Comparison of ENCODE assay signal across 1 cellular context in the genomic region with DNA sequence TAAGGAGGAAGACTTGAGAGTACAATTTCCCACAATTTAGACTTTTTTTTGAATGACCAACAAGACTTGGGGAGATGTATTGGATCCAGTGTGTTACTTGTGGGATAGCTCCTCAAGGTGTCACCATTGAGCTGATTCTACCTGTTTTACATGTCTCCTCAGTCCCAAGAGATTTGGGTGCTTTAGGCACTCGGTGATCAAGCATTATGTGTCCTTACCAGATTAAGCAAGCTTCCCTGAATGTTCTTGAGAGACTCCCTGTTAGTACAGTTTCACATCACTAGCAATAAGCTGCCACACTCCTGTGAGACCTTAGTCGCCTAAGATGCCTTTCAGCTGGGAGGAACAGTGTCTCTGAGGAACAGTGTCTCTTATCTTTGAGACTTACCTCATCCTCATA.
TF ChIP-seq lines count a peak whose summit lies in the region.

No MANE protein-coding gene starts in this region.

TF ChIP-seq in GM23338, 12 proteins besides CTCF, POLR2A, EP300 and RAD21 (continued from another document):
- TF ChIP-seq, protein P1, sequence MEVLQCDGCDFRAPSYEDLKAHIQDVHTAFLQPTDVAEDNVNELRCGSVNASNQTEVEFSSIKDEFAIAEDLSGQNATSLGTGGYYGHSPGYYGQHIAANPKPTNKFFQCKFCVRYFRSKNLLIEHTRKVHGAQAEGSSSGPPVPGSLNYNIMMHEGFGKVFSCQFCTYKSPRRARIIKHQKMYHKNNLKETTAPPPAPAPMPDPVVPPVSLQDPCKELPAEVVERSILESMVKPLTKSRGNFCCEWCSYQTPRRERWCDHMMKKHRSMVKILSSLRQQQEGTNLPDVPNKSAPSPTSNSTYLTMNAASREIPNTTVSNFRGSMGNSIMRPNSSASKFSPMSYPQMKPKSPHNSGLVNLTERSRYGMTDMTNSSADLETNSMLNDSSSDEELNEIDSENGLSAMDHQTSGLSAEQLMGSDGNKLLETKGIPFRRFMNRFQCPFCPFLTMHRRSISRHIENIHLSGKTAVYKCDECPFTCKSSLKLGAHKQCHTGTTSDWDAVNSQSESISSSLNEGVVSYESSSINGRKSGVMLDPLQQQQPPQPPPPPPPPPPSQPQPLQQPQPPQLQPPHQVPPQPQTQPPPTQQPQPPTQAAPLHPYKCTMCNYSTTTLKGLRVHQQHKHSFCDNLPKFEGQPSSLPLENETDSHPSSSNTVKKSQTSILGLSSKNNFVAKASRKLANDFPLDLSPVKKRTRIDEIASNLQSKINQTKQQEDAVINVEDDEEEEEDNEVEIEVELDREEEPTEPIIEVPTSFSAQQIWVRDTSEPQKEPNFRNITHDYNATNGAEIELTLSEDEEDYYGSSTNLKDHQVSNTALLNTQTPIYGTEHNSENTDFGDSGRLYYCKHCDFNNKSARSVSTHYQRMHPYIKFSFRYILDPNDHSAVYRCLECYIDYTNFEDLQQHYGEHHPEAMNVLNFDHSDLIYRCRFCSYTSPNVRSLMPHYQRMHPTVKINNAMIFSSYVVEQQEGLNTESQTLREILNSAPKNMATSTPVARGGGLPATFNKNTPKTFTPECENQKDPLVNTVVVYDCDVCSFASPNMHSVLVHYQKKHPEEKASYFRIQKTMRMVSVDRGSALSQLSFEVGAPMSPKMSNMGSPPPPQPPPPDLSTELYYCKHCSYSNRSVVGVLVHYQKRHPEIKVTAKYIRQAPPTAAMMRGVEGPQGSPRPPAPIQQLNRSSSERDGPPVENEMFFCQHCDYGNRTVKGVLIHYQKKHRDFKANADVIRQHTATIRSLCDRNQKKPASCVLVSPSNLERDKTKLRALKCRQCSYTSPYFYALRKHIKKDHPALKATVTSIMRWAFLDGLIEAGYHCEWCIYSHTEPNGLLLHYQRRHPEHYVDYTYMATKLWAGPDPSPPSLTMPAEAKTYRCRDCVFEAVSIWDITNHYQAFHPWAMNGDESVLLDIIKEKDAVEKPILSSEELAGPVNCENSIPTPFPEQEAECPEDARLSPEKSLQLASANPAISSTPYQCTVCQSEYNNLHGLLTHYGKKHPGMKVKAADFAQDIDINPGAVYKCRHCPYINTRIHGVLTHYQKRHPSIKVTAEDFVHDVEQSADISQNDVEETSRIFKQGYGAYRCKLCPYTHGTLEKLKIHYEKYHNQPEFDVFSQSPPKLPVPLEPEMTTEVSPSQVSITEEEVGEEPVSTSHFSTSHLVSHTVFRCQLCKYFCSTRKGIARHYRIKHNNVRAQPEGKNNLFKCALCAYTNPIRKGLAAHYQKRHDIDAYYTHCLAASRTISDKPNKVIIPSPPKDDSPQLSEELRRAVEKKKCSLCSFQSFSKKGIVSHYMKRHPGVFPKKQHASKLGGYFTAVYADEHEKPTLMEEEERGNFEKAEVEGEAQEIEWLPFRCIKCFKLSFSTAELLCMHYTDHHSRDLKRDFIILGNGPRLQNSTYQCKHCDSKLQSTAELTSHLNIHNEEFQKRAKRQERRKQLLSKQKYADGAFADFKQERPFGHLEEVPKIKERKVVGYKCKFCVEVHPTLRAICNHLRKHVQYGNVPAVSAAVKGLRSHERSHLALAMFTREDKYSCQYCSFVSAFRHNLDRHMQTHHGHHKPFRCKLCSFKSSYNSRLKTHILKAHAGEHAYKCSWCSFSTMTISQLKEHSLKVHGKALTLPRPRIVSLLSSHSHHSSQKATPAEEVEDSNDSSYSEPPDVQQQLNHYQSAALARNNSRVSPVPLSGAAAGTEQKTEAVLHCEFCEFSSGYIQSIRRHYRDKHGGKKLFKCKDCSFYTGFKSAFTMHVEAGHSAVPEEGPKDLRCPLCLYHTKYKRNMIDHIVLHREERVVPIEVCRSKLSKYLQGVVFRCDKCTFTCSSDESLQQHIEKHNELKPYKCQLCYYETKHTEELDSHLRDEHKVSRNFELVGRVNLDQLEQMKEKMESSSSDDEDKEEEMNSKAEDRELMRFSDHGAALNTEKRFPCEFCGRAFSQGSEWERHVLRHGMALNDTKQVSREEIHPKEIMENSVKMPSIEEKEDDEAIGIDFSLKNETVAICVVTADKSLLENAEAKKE (CRISPR knock-in tag; IDR thresholded peaks at IDR 0.05) = no peak
TF ChIP-seq in GM23338: peak in this region for 0.
